ENCODE assay signal across 1 cellular context in the genomic region with DNA sequence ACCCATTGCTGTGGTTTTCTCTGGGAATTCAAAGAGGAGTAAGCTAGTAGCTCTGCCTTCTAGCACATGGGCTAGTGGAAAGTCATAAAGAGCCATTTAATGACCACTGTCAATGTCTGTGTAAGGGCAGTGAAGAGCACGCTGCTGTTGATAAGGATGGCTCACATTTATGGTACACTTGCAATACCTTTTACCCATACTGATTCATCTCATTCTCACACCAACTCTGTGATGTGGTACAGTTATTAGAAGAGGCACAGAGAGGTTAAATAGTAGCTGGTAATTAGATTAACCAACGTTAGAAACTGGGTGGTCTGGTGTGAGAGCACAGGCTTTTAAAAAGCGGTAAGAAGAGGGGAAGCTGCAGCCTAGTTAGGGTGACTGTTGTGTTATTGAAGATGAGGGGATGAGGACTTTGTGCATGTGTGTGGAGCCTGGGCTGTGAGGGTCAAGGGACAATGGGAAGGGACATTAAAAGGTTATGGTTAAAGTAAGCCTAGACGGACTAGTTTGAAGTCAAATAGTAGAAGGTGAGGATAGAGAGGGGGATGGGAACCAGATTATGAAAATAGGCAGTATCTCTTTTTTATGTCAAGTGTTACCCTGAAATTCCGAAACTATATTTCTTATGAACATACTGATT.
TF ChIP-seq lines count a peak whose summit lies in the region.

No MANE protein-coding gene starts in this region.

TF ChIP-seq in SK-N-SH treated with all-trans-retinoic acid at 6 μM for 48 hours, 23 proteins besides CTCF, POLR2A, EP300 and RAD21 (continued from another document):
- TF ChIP-seq, protein P1, sequence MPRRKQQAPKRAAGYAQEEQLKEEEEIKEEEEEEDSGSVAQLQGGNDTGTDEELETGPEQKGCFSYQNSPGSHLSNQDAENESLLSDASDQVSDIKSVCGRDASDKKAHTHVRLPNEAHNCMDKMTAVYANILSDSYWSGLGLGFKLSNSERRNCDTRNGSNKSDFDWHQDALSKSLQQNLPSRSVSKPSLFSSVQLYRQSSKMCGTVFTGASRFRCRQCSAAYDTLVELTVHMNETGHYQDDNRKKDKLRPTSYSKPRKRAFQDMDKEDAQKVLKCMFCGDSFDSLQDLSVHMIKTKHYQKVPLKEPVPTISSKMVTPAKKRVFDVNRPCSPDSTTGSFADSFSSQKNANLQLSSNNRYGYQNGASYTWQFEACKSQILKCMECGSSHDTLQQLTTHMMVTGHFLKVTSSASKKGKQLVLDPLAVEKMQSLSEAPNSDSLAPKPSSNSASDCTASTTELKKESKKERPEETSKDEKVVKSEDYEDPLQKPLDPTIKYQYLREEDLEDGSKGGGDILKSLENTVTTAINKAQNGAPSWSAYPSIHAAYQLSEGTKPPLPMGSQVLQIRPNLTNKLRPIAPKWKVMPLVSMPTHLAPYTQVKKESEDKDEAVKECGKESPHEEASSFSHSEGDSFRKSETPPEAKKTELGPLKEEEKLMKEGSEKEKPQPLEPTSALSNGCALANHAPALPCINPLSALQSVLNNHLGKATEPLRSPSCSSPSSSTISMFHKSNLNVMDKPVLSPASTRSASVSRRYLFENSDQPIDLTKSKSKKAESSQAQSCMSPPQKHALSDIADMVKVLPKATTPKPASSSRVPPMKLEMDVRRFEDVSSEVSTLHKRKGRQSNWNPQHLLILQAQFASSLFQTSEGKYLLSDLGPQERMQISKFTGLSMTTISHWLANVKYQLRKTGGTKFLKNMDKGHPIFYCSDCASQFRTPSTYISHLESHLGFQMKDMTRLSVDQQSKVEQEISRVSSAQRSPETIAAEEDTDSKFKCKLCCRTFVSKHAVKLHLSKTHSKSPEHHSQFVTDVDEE (CRISPR knock-in tag; IDR thresholded peaks at IDR 0.05), result no peak
